In genomic region chr15:60414016-60414682, GRCh38 we compare ENCODE assay signal across 14 cellular contexts. TPM values are rescaled to one million over a fixed set of nuclear protein-coding genes. Genes with fewer than 3 reads are reported as not detected.
A peak's percentile ranks its signal among the peaks of the same experiment; 100 is the strongest.
DNase-seq lines count a peak whose midpoint lies in the region; ATAC-seq and TF ChIP-seq lines count a peak whose summit lies in the region.
"Had no signal": no experiment of that assay in that cellular context is flagged by ENCODE, and none has a peak within 500 bp of the region (broad histone marks: within the 10 kb centered on the region; RNA-seq: fewer than 3 reads in every experiment).

No MANE protein-coding gene starts in this region.

- CTCF ChIA-PET in SK-N-SH (lab: Yijun Ruan, JAX): interaction anchor here (0.8 to 1.5 kb wide), 2 partner anchors 10 to 53 kb away, joined by 3 to 4 read pairs; no protein-coding TSS in a partner anchor

- H3K79me2 ChIP-seq in SK-N-SH (ENCODE audit: insufficient read depth): no peaks in the 10 kb centered on the region

- peak; percentile 61 for DNase-seq in HT1080 (ENCODE audit: low read depth)
- DNase-seq in SK-N-SH: no peak
- peak; percentile 59 for DNase-seq in fibroblast of gingiva (ENCODE audit: low read depth)
- DNase-seq in activated T-helper 1 cell treated with anti-CD3 and anti-CD28 coated beads, Interleukin-12 subunit alpha, Interleukin-12 subunit beta, Interleukin-2, Interleukin-4 antibody, amounts not matched to agents 30 ng/mL and 10 ng/mL and 1 ng/mL, durations not matched to agents 14 hours and 24 hours and 36 hours (ENCODE audit: low spot score): no peak
- no peak for DNase-seq in superior temporal gyrus (ENCODE audit: extremely low spot score)
- no peak for DNase-seq in pons (ENCODE audit: low spot score)
- DNase-seq: activated effector memory CD4-positive, alpha-beta T cell treated with anti-CD3 and anti-CD28 coated beads, Interleukin-2, amount 50 U/mL, for 16 hours; NCI-H2081; Peyer's patch; thyroid gland had no signal

- intact Hi-C loops in activated T-helper 1 cell treated with anti-CD3 and anti-CD28 coated beads, Interleukin-12 subunit alpha, Interleukin-12 subunit beta, Interleukin-2, Interleukin-4 antibody, amounts not matched to agents 30 ng/mL and 10 ng/mL and 1 ng/mL, durations not matched to agents 14 hours and 24 hours and 36 hours (cut with micrococcal nuclease): no loop called here

- no peak overlapping the region for H3K9ac ChIP-seq in SK-N-SH
- H3K9ac ChIP-seq in skeletal muscle satellite cell (ENCODE audit: low read depth, low read length): peak overlapping the region; percentile 1
- H3K9ac ChIP-seq: neural progenitor cell had no signal

- peaks cover 2% of the 10 kb centered on the region for H3K4me1 Mint-ChIP-seq in activated T-helper 1 cell treated with anti-CD3 and anti-CD28 coated beads, Interleukin-12 subunit alpha, Interleukin-12 subunit beta, Interleukin-2, Interleukin-4 antibody, amounts not matched to agents 30 ng/mL and 10 ng/mL and 1 ng/mL, durations not matched to agents 14 hours and 24 hours and 36 hours (ENCODE audit: low read depth)

- H3K4me3 Mint-ChIP-seq in activated T-helper 1 cell treated with anti-CD3 and anti-CD28 coated beads, Interleukin-12 subunit alpha, Interleukin-12 subunit beta, Interleukin-2, Interleukin-4 antibody, amounts not matched to agents 30 ng/mL and 10 ng/mL and 1 ng/mL, durations not matched to agents 14 hours and 24 hours and 36 hours: no peak overlapping the region
- H3K4me3 Mint-ChIP-seq: neural progenitor cell had no signal

- H3K4me2 ChIP-seq in SK-N-SH: no peak overlapping the region; the same call in 1 of the 2 replicates
- peak overlapping the region; percentile 21 for H3K4me2 ChIP-seq in skeletal muscle satellite cell (ENCODE audit: low read length)
- H3K4me2 ChIP-seq: neural progenitor cell had no signal

- H3K27ac Mint-ChIP-seq in activated T-helper 1 cell treated with anti-CD3 and anti-CD28 coated beads, Interleukin-12 subunit alpha, Interleukin-12 subunit beta, Interleukin-2, Interleukin-4 antibody, amounts not matched to agents 30 ng/mL and 10 ng/mL and 1 ng/mL, durations not matched to agents 14 hours and 24 hours and 36 hours: no peak overlapping the region

- H3F3A ChIP-seq in SK-N-SH (replicated peaks; ENCODE audit: insufficient read depth): peaks cover 17% of the 10 kb centered on the region

- no peak for TF ChIP-seq RAD21 in SK-N-SH (IDR thresholded peaks at IDR 0.05; ENCODE audit: low read length)

- no peaks in the 10 kb centered on the region for H3K9me3 Mint-ChIP-seq in activated T-helper 1 cell treated with anti-CD3 and anti-CD28 coated beads, Interleukin-12 subunit alpha, Interleukin-12 subunit beta, Interleukin-2, Interleukin-4 antibody, amounts not matched to agents 30 ng/mL and 10 ng/mL and 1 ng/mL, durations not matched to agents 14 hours and 24 hours and 36 hours

- POLR2A ChIA-PET in SK-N-SH (lab: Yijun Ruan, JAX): no interaction called here

- H3K4me1 ChIP-seq in SK-N-SH (ENCODE audit: control insufficient read depth in 1 of 2, insufficient read depth in 2 of 2, low read depth in 1 of 2, low read length in 1 of 2): peaks cover 0 to 12% of the 10 kb centered on the region in 2 experiments; a peak in 1 of 4 replicates
- H3K4me1 ChIP-seq in skeletal muscle satellite cell (ENCODE audit: control insufficient read depth, insufficient read depth, low read length): peaks cover 20% of the 10 kb centered on the region
- H3K4me1 ChIP-seq: neural progenitor cell had no signal

- H4K20me1 ChIP-seq in SK-N-SH (ENCODE audit: insufficient read depth): no peaks in the 10 kb centered on the region

- peak overlapping the region in 1 of 2 experiments; percentile 36; a peak in 2 of 4 replicates for H3K27ac ChIP-seq in SK-N-SH (ENCODE audit: low read depth in 2 of 2, low read length in 1 of 2)
- H3K27ac ChIP-seq: neural progenitor cell, Peyer's patch, thyroid gland had no signal

- H2AFZ ChIP-seq in SK-N-SH (ENCODE audit: low read depth): no peak overlapping the region
- H2AFZ ChIP-seq: neural progenitor cell had no signal

- H3K27me3 Mint-ChIP-seq in activated T-helper 1 cell treated with anti-CD3 and anti-CD28 coated beads, Interleukin-12 subunit alpha, Interleukin-12 subunit beta, Interleukin-2, Interleukin-4 antibody, amounts not matched to agents 30 ng/mL and 10 ng/mL and 1 ng/mL, durations not matched to agents 14 hours and 24 hours and 36 hours (ENCODE audit: insufficient read depth): peaks cover 2% of the 10 kb centered on the region

- TF ChIP-seq EP300 in SK-N-SH (IDR thresholded peaks at IDR 0.05; ENCODE audit: borderline replicate concordance in 1 of 2, low read depth in 1 of 2, low read length in 1 of 2): no peak

- H3K4me3 ChIP-seq in SK-N-SH (ENCODE audit: low read depth in 2 of 2, low read length in 1 of 2): no peak overlapping the region
- H3K4me3 ChIP-seq in skeletal muscle satellite cell (ENCODE audit: low read length): no peak overlapping the region
- H3K4me3 ChIP-seq: neural progenitor cell, Peyer's patch, thyroid gland had no signal

- H3K9me3 ChIP-seq in SK-N-SH (no peaks in the 10 kb centered on the region), skeletal muscle satellite cell (replicated peaks; ENCODE audit: low read length) (no peaks in the 10 kb centered on the region)
- H3K9me3 ChIP-seq: Peyer's patch, thyroid gland had no signal

- no peaks in the 10 kb centered on the region for H3K36me3 Mint-ChIP-seq in activated T-helper 1 cell treated with anti-CD3 and anti-CD28 coated beads, Interleukin-12 subunit alpha, Interleukin-12 subunit beta, Interleukin-2, Interleukin-4 antibody, amounts not matched to agents 30 ng/mL and 10 ng/mL and 1 ng/mL, durations not matched to agents 14 hours and 24 hours and 36 hours (ENCODE audit: low read depth)

- no peak for TF ChIP-seq CTCF in SK-N-SH (IDR thresholded peaks at IDR 0.05)

- H3K9me2 ChIP-seq in SK-N-SH: no peaks in the 10 kb centered on the region

- H3K27me3 ChIP-seq in SK-N-SH (ENCODE audit: insufficient read depth) (no peaks in the 10 kb centered on the region), skeletal muscle satellite cell (ENCODE audit: control insufficient read depth, insufficient read depth, low read length) (no peaks in the 10 kb centered on the region)
- H3K27me3 ChIP-seq: neural progenitor cell, Peyer's patch, thyroid gland had no signal

- WGBS in SK-N-SH (ENCODE audit: low lambda C conversion rate): 55% methylated on average over 10 of the region's 10 CpGs

- ATAC-seq in HG02970 (IDR thresholded peaks at IDR 0.05; ENCODE audit: low FRiP score, unreplicated experiment): no peak
- ATAC-seq: activated CD4-positive, CD25-positive, alpha-beta regulatory T cell treated with anti-CD3 and anti-CD28 coated beads, Interleukin-2, amount 50 U/mL, for 24 hours had no signal

- no peaks in the 10 kb centered on the region for H3K36me3 ChIP-seq in SK-N-SH (replicated peaks in 1 of 2; ENCODE audit: control insufficient read depth in 1 of 2, insufficient read depth in 2 of 2, low read length in 1 of 2)
- no peaks in the 10 kb centered on the region for H3K36me3 ChIP-seq in skeletal muscle satellite cell (ENCODE audit: insufficient read depth, low read length)
- H3K36me3 ChIP-seq: neural progenitor cell, Peyer's patch, thyroid gland had no signal

TF ChIP-seq in SK-N-SH, 30 proteins besides CTCF, POLR2A, EP300 and RAD21 (continues in another document):
- no peak for TF ChIP-seq SIN3A (IDR thresholded peaks at IDR 0.05; ENCODE audit: borderline replicate concordance, low read depth, low read length)
- peak; percentile 61; the same call in 1 of the 2 replicates for TF ChIP-seq JUND (IDR thresholded peaks at IDR 0.05)
- TF ChIP-seq CHD2 (IDR thresholded peaks at IDR 0.05; ENCODE audit: low read length, partially characterized antibody): no peak
- TF ChIP-seq, protein P1, sequence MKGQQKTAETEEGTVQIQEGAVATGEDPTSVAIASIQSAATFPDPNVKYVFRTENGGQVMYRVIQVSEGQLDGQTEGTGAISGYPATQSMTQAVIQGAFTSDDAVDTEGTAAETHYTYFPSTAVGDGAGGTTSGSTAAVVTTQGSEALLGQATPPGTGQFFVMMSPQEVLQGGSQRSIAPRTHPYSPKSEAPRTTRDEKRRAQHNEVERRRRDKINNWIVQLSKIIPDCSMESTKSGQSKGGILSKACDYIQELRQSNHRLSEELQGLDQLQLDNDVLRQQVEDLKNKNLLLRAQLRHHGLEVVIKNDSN (IDR thresholded peaks at IDR 0.05; ENCODE audit: borderline replicate concordance, low read depth): no peak
- TF ChIP-seq FOXM1 (IDR thresholded peaks at IDR 0.05; ENCODE audit: low read depth): no peak
- TF ChIP-seq SMC3 (IDR thresholded peaks at IDR 0.05; ENCODE audit: low read depth, low read length): no peak
- no peak for TF ChIP-seq GATA2 (CRISPR knock-in tag; IDR thresholded peaks at IDR 0.05)
- TF ChIP-seq YY1 (IDR thresholded peaks at IDR 0.05; ENCODE audit: low read depth): no peak
- TF ChIP-seq MEF2A (IDR thresholded peaks at IDR 0.05; ENCODE audit: borderline replicate concordance, low read depth): no peak
- TF ChIP-seq RXRA (IDR thresholded peaks at IDR 0.05; ENCODE audit: borderline replicate concordance, low read depth): no peak
- TF ChIP-seq EZH2phosphoT487 (IDR thresholded peaks at IDR 0.05; ENCODE audit: borderline replicate concordance, low read depth): no peak
- TF ChIP-seq NRF1 (IDR thresholded peaks at IDR 0.05; ENCODE audit: low read depth, low read length): no peak
- TF ChIP-seq, protein P2, sequence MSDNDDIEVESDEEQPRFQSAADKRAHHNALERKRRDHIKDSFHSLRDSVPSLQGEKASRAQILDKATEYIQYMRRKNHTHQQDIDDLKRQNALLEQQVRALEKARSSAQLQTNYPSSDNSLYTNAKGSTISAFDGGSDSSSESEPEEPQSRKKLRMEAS (IDR thresholded peaks at IDR 0.05; ENCODE audit: low read depth): no peak
- 0 out of 2 replicates have a peak, but pooled peaks have one; percentile 7 for TF ChIP-seq NFIC (IDR thresholded peaks at IDR 0.05; ENCODE audit: borderline replicate concordance)
- no peak for TF ChIP-seq MXI1 (IDR thresholded peaks at IDR 0.05; ENCODE audit: low read depth, low read length)
- TF ChIP-seq TEAD4 (IDR thresholded peaks at IDR 0.05; ENCODE audit: borderline replicate concordance, insufficient read depth): no peak

RNA-seq across cellular contexts. Expression of gene ANXA2, which starts 16.4 kb away (rescaled TPM):
- 3,876 and 3,948 TPM in 2 replicates for total RNA-seq in HT1080 (2014; rRNA removed; shearing (Covaris generic))
- 3,764 and 3,966 TPM in 2 replicates for polyA plus RNA-seq in HT1080 (2015; cell fraction: cytosol; rRNA removed)
- polyA plus RNA-seq in HT1080 (2015; cell fraction: nucleus; rRNA removed): 5,018 and 5,424 TPM in 2 replicates
- polyA plus RNA-seq in SK-N-SH (2012; rRNA removed): 4,669 and 5,711 TPM in 2 replicates
- 5,477 and 5,705 TPM in 2 replicates for polyA plus RNA-seq in SK-N-SH (2012; cell fraction: cytosol; rRNA removed)
- 2,958 and 4,347 TPM in 2 replicates for polyA plus RNA-seq in SK-N-SH (2012; cell fraction: nucleus; rRNA removed)
- total RNA-seq in skeletal muscle satellite cell (2012; rRNA removed): 4,583 and 5,218 TPM in 2 replicates
- 243 and 247 TPM in 2 replicates for total RNA-seq in activated T-helper 1 cell treated with anti-CD3 and anti-CD28 coated beads, Interleukin-12 subunit alpha, Interleukin-12 subunit beta, Interleukin-2, Interleukin-4 antibody, amounts not matched to agents 30 ng/mL and 10 ng/mL and 1 ng/mL, durations not matched to agents 14 hours and 24 hours and 36 hours

Comparison
In these comparisons a context has a peak if more than half of its experiments do, and no peak if none do; other contexts are left out.
1. DNase-seq: peak in HT1080 (single experiment) and fibroblast of gingiva (single experiment); none in SK-N-SH (single experiment), activated T-helper 1 cell treated with anti-CD3 and anti-CD28 coated beads, Interleukin-12 subunit alpha, Interleukin-12 subunit beta, Interleukin-2, Interleukin-4 antibody, amounts not matched to agents 30 ng/mL and 10 ng/mL and 1 ng/mL, durations not matched to agents 14 hours and 24 hours and 36 hours (single experiment), superior temporal gyrus (single experiment) and pons (single experiment).
2. RNA of gene ANXA2, which starts 16.4 kb away (total RNA-seq): 3,876 to 3,948 TPM in HT1080; 243 to 247 TPM in activated T-helper 1 cell treated with anti-CD3 and anti-CD28 coated beads, Interleukin-12 subunit alpha, Interleukin-12 subunit beta, Interleukin-2, Interleukin-4 antibody, amounts not matched to agents 30 ng/mL and 10 ng/mL and 1 ng/mL, durations not matched to agents 14 hours and 24 hours and 36 hours; every median in the first group is over 10 times any median in the second.